In the genomic region with DNA sequence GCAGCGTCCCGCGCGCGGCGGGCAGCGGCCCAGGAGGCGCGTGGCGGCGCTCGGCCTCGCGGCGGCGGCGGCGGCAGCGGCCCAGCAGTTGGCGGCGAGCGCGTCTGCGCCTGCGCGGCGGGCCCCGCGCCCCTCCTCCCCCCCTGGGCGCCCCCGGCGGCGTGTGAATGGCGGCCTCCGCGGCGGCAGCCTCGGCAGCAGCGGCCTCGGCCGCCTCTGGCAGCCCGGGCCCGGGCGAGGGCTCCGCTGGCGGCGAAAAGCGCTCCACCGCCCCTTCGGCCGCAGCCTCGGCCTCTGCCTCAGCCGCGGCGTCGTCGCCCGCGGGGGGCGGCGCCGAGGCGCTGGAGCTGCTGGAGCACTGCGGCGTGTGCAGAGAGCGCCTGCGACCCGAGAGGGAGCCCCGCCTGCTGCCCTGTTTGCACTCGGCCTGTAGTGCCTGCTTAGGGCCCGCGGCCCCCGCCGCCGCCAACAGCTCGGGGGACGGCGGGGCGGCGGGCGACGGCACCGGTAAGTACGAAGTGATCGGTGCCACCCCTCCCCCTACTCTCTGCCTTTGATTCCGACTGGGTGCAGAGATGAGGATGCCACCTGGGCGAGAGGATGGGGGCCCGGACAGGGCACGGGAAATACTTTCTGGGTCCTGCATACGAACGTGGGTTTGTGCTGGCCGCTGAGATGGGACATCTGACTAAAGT, we compare ENCODE assay signal across 8 cellular contexts. TPM values are rescaled to one million over a fixed set of nuclear protein-coding genes. Genes with fewer than 3 reads are reported as not detected.
A peak's percentile ranks its signal among the peaks of the same experiment; 100 is the strongest.
DNase-seq lines count a peak whose midpoint lies in the region; ATAC-seq and TF ChIP-seq lines count a peak whose summit lies in the region.

No MANE protein-coding gene starts in this region.

- H3K36me3 Mint-ChIP-seq in IgD-negative memory B cell = peaks cover 7% of the 10 kb centered on the region
- peaks cover 13% of the 10 kb centered on the region for H3K36me3 Mint-ChIP-seq in activated naive CD8-positive, alpha-beta T cell

- peaks cover 48% of the 10 kb centered on the region for H3K79me2 ChIP-seq in hepatocyte

- 1% methylated on average over 49 of the region's 92 CpGs for WGBS in hepatocyte (ENCODE audit: low lambda C conversion rate, missing lambda C conversion rate)

- peak overlapping the region; percentile 97 for H3K4me2 ChIP-seq in hepatocyte

- peaks cover 22% of the 10 kb centered on the region for H3K4me1 ChIP-seq in hepatocyte (ENCODE audit: insufficient read depth)

- no peaks in the 10 kb centered on the region for H3K9me3 Mint-ChIP-seq in IgD-negative memory B cell
- no peaks in the 10 kb centered on the region for H3K9me3 Mint-ChIP-seq in activated naive CD8-positive, alpha-beta T cell (ENCODE audit: low read depth)

- no peak for TF ChIP-seq CTCF in hepatocyte (IDR thresholded peaks at IDR 0.05; ENCODE audit: poor library complexity)

- H3K27ac Mint-ChIP-seq in IgD-negative memory B cell = peak overlapping the region; percentile 86 to 100 (median 98)
- peak overlapping the region; percentile 95 for H3K27ac Mint-ChIP-seq in activated naive CD8-positive, alpha-beta T cell

- peak overlapping the region; percentile 97 for H3K4me3 ChIP-seq in hepatocyte

- DNase-seq in D341Med (ENCODE audit: low spot score) (peak; percentile 96), hepatocyte (ENCODE audit: low spot score) (peak; percentile 88), NCI-H526 (lab: John Stamatoyannopoulos, UW) (no peak), EL (no peak)
- peak; percentile 75 for DNase-seq in stimulated activated CD4-positive, alpha-beta T cell treated with anti-CD3 and anti-CD28 coated beads, Interleukin-15, amount 100 ng/mL, for 24 hours

- peaks cover 19 to 25% (median 20%) of the 10 kb centered on the region in 3 donors for H3K4me1 Mint-ChIP-seq in IgD-negative memory B cell
- peaks cover 32% of the 10 kb centered on the region for H3K4me1 Mint-ChIP-seq in activated naive CD8-positive, alpha-beta T cell (ENCODE audit: low read depth)

- H2AFZ ChIP-seq in hepatocyte = no peak overlapping the region

- H3K9me3 ChIP-seq in hepatocyte (ENCODE audit: low read depth) = no peaks in the 10 kb centered on the region

- H3K36me3 ChIP-seq in hepatocyte (replicated peaks; ENCODE audit: insufficient read depth, low read depth) = peaks cover 4% of the 10 kb centered on the region

- no peaks in the 10 kb centered on the region for H3K27me3 ChIP-seq in hepatocyte

- peak overlapping the region; percentile 98 for H3K27ac ChIP-seq in hepatocyte

- ATAC-seq in GM21528 (IDR thresholded peaks at IDR 0.05; ENCODE audit: low FRiP score, unreplicated experiment) = peak; percentile 53

- peak overlapping the region; percentile 96 to 99 (median 98) for H3K4me3 Mint-ChIP-seq in IgD-negative memory B cell
- H3K4me3 Mint-ChIP-seq in activated naive CD8-positive, alpha-beta T cell = peak overlapping the region; percentile 96

- H3K27me3 Mint-ChIP-seq in IgD-negative memory B cell = peaks cover 4% of the 10 kb centered on the region
- no peaks in the 10 kb centered on the region for H3K27me3 Mint-ChIP-seq in activated naive CD8-positive, alpha-beta T cell

- H4K20me1 ChIP-seq in hepatocyte (ENCODE audit: insufficient read depth, poor library complexity, severe bottlenecking) = peaks cover 42% of the 10 kb centered on the region

- no peaks in the 10 kb centered on the region for H3K9me2 ChIP-seq in hepatocyte (replicated peaks; ENCODE audit: insufficient read depth)

RNA-seq across cellular contexts. Expression of a gene that starts 0.9 kb away (rescaled TPM):
- 38.9 TPM for polyA plus RNA-seq in IgD-negative memory B cell
- total RNA-seq in hepatocyte = 189 and 191 TPM in 2 replicates
- 159 and 180 TPM in 2 replicates for polyA plus RNA-seq in hepatocyte

RNA-seq across cellular contexts. Expression of a gene that starts 10.2 kb away (rescaled TPM):
- polyA plus RNA-seq in IgD-negative memory B cell = 160 TPM
- total RNA-seq in hepatocyte = 88.4 and 122 TPM in 2 replicates
- polyA plus RNA-seq in hepatocyte = 188 and 196 TPM in 2 replicates

RNA-seq across cellular contexts. Expression of a gene that starts 13.7 kb away (rescaled TPM):
- polyA plus RNA-seq in IgD-negative memory B cell (10.0 TPM), hepatocyte (111 TPM in 2 replicates)
- 48.5 and 54.4 TPM in 2 replicates for total RNA-seq in hepatocyte

RNA-seq across cellular contexts. Expression of a gene that starts 25.1 kb away (rescaled TPM):
- 7.6 TPM for polyA plus RNA-seq in IgD-negative memory B cell
- total RNA-seq in hepatocyte = 3.3 and 5.4 TPM in 2 replicates
- polyA plus RNA-seq in hepatocyte = 18.5 and 21.6 TPM in 2 replicates

RNA-seq across cellular contexts. Expression of a gene that starts 28.4 kb away (rescaled TPM):
- polyA plus RNA-seq in IgD-negative memory B cell (11.5 TPM), hepatocyte (19.9 and 29.0 TPM in 2 replicates)
- 19.0 and 23.5 TPM in 2 replicates for total RNA-seq in hepatocyte

Comparison
In these comparisons a context has a peak if more than half of its experiments do, and no peak if none do; other contexts are left out.
1. DNase-seq: peak in D341Med (single experiment), hepatocyte (single experiment) and stimulated activated CD4-positive, alpha-beta T cell treated with anti-CD3 and anti-CD28 coated beads, Interleukin-15, amount 100 ng/mL, for 24 hours (single experiment); none in NCI-H526 (0 of 2) and EL (single experiment).
2. RNA of a gene that starts 13.7 kb away (polyA plus RNA-seq): 111 TPM in hepatocyte; 10.0 TPM in IgD-negative memory B cell (single experiment); every median in the first group is over 10 times any median in the second.